In genomic region chr7:150365673-150366398, GRCh38 we compare ENCODE assay signal across 11 cellular contexts.
DNase-seq lines count a peak whose midpoint lies in the region; ATAC-seq lines count a peak whose summit lies in the region.
"Had no signal": no experiment of that assay in that cellular context is flagged by ENCODE, and none has a peak within 500 bp of the region (broad histone marks: within the 10 kb centered on the region; RNA-seq: fewer than 3 reads in every experiment).

No MANE protein-coding gene starts in this region.

- no peak for ATAC-seq in stimulated activated naive CD8-positive, alpha-beta T cell treated with anti-CD3 and anti-CD28 coated beads, Interleukin-15, Interleukin-2, amounts not matched to agents 100 U/mL and 50 U/mL, for 24 hours
- ATAC-seq in GM21529 (IDR thresholded peaks at IDR 0.05; ENCODE audit: unreplicated experiment) (no peak), GM18502 (IDR thresholded peaks at IDR 0.05; ENCODE audit: poor library complexity, unreplicated experiment) (no peak), HG03378 (IDR thresholded peaks at IDR 0.05; ENCODE audit: unreplicated experiment) (no peak)
- ATAC-seq: SK-N-SH treated with all-trans-retinoic acid at 6 μM for 48 hours had no signal

- peaks cover 5% of the 10 kb centered on the region for H3K36me3 Mint-ChIP-seq in stimulated activated naive CD8-positive, alpha-beta T cell treated with anti-CD3 and anti-CD28 coated beads, Interleukin-15, Interleukin-2, amounts not matched to agents 100 ng/mL and 50 ng/mL, for 24 hours (ENCODE audit: low read depth)

- no peaks in the 10 kb centered on the region for H3K27me3 Mint-ChIP-seq in stimulated activated naive CD8-positive, alpha-beta T cell treated with anti-CD3 and anti-CD28 coated beads, Interleukin-15, Interleukin-2, amounts not matched to agents 100 ng/mL and 50 ng/mL, for 24 hours

- H3K27ac Mint-ChIP-seq in stimulated activated naive CD8-positive, alpha-beta T cell treated with anti-CD3 and anti-CD28 coated beads, Interleukin-15, Interleukin-2, amounts not matched to agents 100 ng/mL and 50 ng/mL, for 24 hours = peak overlapping the region; percentile 75

- peaks cover 58% of the 10 kb centered on the region for H3K4me1 Mint-ChIP-seq in stimulated activated naive CD8-positive, alpha-beta T cell treated with anti-CD3 and anti-CD28 coated beads, Interleukin-15, Interleukin-2, amounts not matched to agents 100 ng/mL and 50 ng/mL, for 24 hours (ENCODE audit: low read depth)

- no peaks in the 10 kb centered on the region for H3K9me3 Mint-ChIP-seq in stimulated activated naive CD8-positive, alpha-beta T cell treated with anti-CD3 and anti-CD28 coated beads, Interleukin-15, Interleukin-2, amounts not matched to agents 100 ng/mL and 50 ng/mL, for 24 hours

- no peak for DNase-seq in stimulated activated naive CD8-positive, alpha-beta T cell treated with anti-CD3 and anti-CD28 coated beads, Interleukin-15, Interleukin-2, amounts not matched to agents 100 U/mL and 50 U/mL, for 24 hours
- DNase-seq in SKM-1 (lab: John Stamatoyannopoulos, UW; ENCODE audit: unreplicated experiment) = peak; percentile 18
- peak; percentile 53 for DNase-seq in left kidney (ENCODE audit: low read depth, low spot score)
- DNase-seq in LoVo (ENCODE audit: low spot score) = no peak
- DNase-seq: ACHN, NCI-H2171 treated with DMSO at 0.1 percent for 48 hours had no signal

- H3K4me3 Mint-ChIP-seq in stimulated activated naive CD8-positive, alpha-beta T cell treated with anti-CD3 and anti-CD28 coated beads, Interleukin-15, Interleukin-2, amounts not matched to agents 100 ng/mL and 50 ng/mL, for 24 hours = no peak overlapping the region

Comparison
In these comparisons a context has a peak if more than half of its experiments do, and no peak if none do; other contexts are left out.
1. DNase-seq: peak in SKM-1 (single experiment) and left kidney (single experiment); none in stimulated activated naive CD8-positive, alpha-beta T cell treated with anti-CD3 and anti-CD28 coated beads, Interleukin-15, Interleukin-2, amounts not matched to agents 100 U/mL and 50 U/mL, for 24 hours (single experiment) and LoVo (single experiment).